ENCODE assay signal across 8 cellular contexts in genomic region chr19:7862413-7862951, GRCh38. TPM values are rescaled to one million over a fixed set of nuclear protein-coding genes. Genes with fewer than 3 reads are reported as not detected.
DNase-seq lines count a peak whose midpoint lies in the region; ATAC-seq and TF ChIP-seq lines count a peak whose summit lies in the region.

No MANE protein-coding gene starts in this region.

- peak overlapping the region; percentile 20 for H3K27ac ChIP-seq in HUES48 (ENCODE audit: low read depth, low read length)
- H3K27ac ChIP-seq in ectodermal cell (ENCODE audit: insufficient read depth, low read depth, low read length, poor library complexity, severe bottlenecking): no peak overlapping the region
- H3K27ac ChIP-seq in tibial artery: no peak overlapping the region

- no peak overlapping the region for H3K4me3 Mint-ChIP-seq in activated CD4-positive, alpha-beta memory T cell treated with anti-CD3 and anti-CD28 coated beads, Interleukin-2, amount 10 ng/mL, durations not matched to agents 7 days and 5 days
- peak overlapping the region in 5 of 8 donors; percentile 25 to 73 (median 54) for H3K4me3 Mint-ChIP-seq in naive B cell

- H3K9ac ChIP-seq in HUES48 (ENCODE audit: low read depth, low read length): no peak overlapping the region

- H3K36me3 Mint-ChIP-seq in activated CD4-positive, alpha-beta memory T cell treated with anti-CD3 and anti-CD28 coated beads, Interleukin-2, amount 10 ng/mL, durations not matched to agents 7 days and 5 days (ENCODE audit: low read depth): no peaks in the 10 kb centered on the region
- no peaks in the 10 kb centered on the region for H3K36me3 Mint-ChIP-seq in naive B cell

- H3K27me3 Mint-ChIP-seq in activated CD4-positive, alpha-beta memory T cell treated with anti-CD3 and anti-CD28 coated beads, Interleukin-2, amount 10 ng/mL, durations not matched to agents 7 days and 5 days: peaks cover 33% of the 10 kb centered on the region
- H3K27me3 Mint-ChIP-seq in naive B cell: peaks cover 14 to 63% (median 45%) of the 10 kb centered on the region in 3 donors

- H3K4me1 Mint-ChIP-seq in activated CD4-positive, alpha-beta memory T cell treated with anti-CD3 and anti-CD28 coated beads, Interleukin-2, amount 10 ng/mL, durations not matched to agents 7 days and 5 days: peaks cover 16% of the 10 kb centered on the region
- peaks cover 8 to 17% (median 9%) of the 10 kb centered on the region in 3 donors for H3K4me1 Mint-ChIP-seq in naive B cell

- POLR2A ChIA-PET in activated CD4-positive, alpha-beta memory T cell treated with anti-CD3 and anti-CD28 coated beads, Interleukin-2, amount 10 ng/mL, durations not matched to agents 7 days and 5 days (lab: Charles Lee): interaction anchor here (1.2 to 1.3 kb wide), 2 partner anchors 10 to 58 kb away, joined by 3 to 4 read pairs; partner anchors contain the start of gene SNAPC2

- H3K27ac Mint-ChIP-seq in activated CD4-positive, alpha-beta memory T cell treated with anti-CD3 and anti-CD28 coated beads, Interleukin-2, amount 10 ng/mL, durations not matched to agents 7 days and 5 days: no peak overlapping the region
- no peak overlapping the region for H3K27ac Mint-ChIP-seq in naive B cell

- H3K4me1 ChIP-seq in HUES48 (ENCODE audit: control insufficient read depth, insufficient read depth, low read length) (peaks cover 22% of the 10 kb centered on the region; the same call in 1 of the 2 replicates), ectodermal cell (ENCODE audit: control insufficient read depth, insufficient read depth, low read length) (peaks cover 25% of the 10 kb centered on the region), tibial artery (peaks cover 0 to 10% (median 3%) of the 10 kb centered on the region in 4 donors)

- peak; percentile 66 to 68 for ATAC-seq in naive B cell (ENCODE audit: low read depth in 2 of 2)
- peak; percentile 32 for ATAC-seq in stimulated activated naive CD8-positive, alpha-beta T cell treated with anti-CD3 and anti-CD28 coated beads, Interleukin-15, Interleukin-2, amounts not matched to agents 100 U/mL and 50 U/mL, for 24 hours
- ATAC-seq in HG02981 (IDR thresholded peaks at IDR 0.05; ENCODE audit: unreplicated experiment): no peak

- DNase-seq in activated CD4-positive, alpha-beta memory T cell treated with anti-CD3 and anti-CD28 coated beads, Interleukin-2, amount 10 ng/mL, durations not matched to agents 7 days and 5 days: peak; percentile 73
- DNase-seq in naive B cell (peak; percentile 38), NCI-H2081 (lab: John Stamatoyannopoulos, UW) (no peak), tibial artery (no peak)
- DNase-seq in stimulated activated naive CD8-positive, alpha-beta T cell treated with anti-CD3 and anti-CD28 coated beads, Interleukin-15, Interleukin-2, amounts not matched to agents 100 U/mL and 50 U/mL, for 24 hours: peak; percentile 78

- CTCF ChIA-PET in activated CD4-positive, alpha-beta memory T cell treated with anti-CD3 and anti-CD28 coated beads, Interleukin-2, amount 10 ng/mL, durations not matched to agents 7 days and 5 days (lab: Charles Lee): interaction anchor here (1.0 to 1.3 kb wide), 2 partner anchors 41 to 182 kb away, joined by 3 to 4 read pairs; partner anchors contain the start of genes MAP2K7 and TRAPPC5

- H3K9me3 ChIP-seq in HUES48 (ENCODE audit: control insufficient read depth, insufficient read depth, low read length) (no peaks in the 10 kb centered on the region), ectodermal cell (ENCODE audit: control insufficient read depth, low read length) (no peaks in the 10 kb centered on the region), tibial artery (no peaks in the 10 kb centered on the region)

- H3K36me3 ChIP-seq in HUES48 (ENCODE audit: control insufficient read depth, insufficient read depth, low read length) (no peaks in the 10 kb centered on the region), ectodermal cell (ENCODE audit: control insufficient read depth, insufficient read depth, low read length) (no peaks in the 10 kb centered on the region), tibial artery (peaks cover 0 to 55% (median 29%) of the 10 kb centered on the region in 3 donors)

- H3K27me3 ChIP-seq in HUES48 (ENCODE audit: control insufficient read depth, insufficient read depth, low read length): peaks cover 51% of the 10 kb centered on the region
- peaks cover 82% of the 10 kb centered on the region for H3K27me3 ChIP-seq in ectodermal cell (ENCODE audit: control insufficient read depth, insufficient read depth, low read length, poor library complexity, severe bottlenecking)
- peaks cover 0 to 63% of the 10 kb centered on the region in 2 donors for H3K27me3 ChIP-seq in tibial artery

- 0% methylated on average over 58 to 67 of the region's 67 CpGs for WGBS in ectodermal cell, 2 experiments

- TF ChIP-seq CTCF in tibial artery (IDR thresholded peaks at IDR 0.05): no peak

- H3K4me3 ChIP-seq in HUES48 (ENCODE audit: low read depth, low read length): peak overlapping the region; percentile 74
- H3K4me3 ChIP-seq in ectodermal cell (ENCODE audit: insufficient read depth, low read depth, low read length): peak overlapping the region; percentile 31
- peak overlapping the region in 1 of 2 donors; percentile 18 for H3K4me3 ChIP-seq in tibial artery

- intact Hi-C loops in tibial artery (cut with DNase I; ENCODE audit: low total_unique reads): no loop called here

- no peaks in the 10 kb centered on the region for H3K9me3 Mint-ChIP-seq in activated CD4-positive, alpha-beta memory T cell treated with anti-CD3 and anti-CD28 coated beads, Interleukin-2, amount 10 ng/mL, durations not matched to agents 7 days and 5 days
- H3K9me3 Mint-ChIP-seq in naive B cell: peaks cover 0 to 1% (median 0%) of the 10 kb centered on the region in 7 donors

RNA-seq across cellular contexts. Expression of gene PRR36, which starts 11.7 kb away (rescaled TPM):
- total RNA-seq in activated CD4-positive, alpha-beta memory T cell treated with anti-CD3 and anti-CD28 coated beads, Interleukin-2, amount 10 ng/mL, durations not matched to agents 7 days and 5 days: under 1 TPM; 0.05 to 0.13 TPM
- 32.8 TPM for polyA plus RNA-seq in ectodermal cell (2013, experiment 1 of 4)
- polyA plus RNA-seq in ectodermal cell (2013, experiment 2 of 4): 26.5 TPM
- polyA plus RNA-seq in ectodermal cell (2013, experiment 3 of 4): 27.7 TPM
- 30.1 TPM for polyA plus RNA-seq in ectodermal cell (2013, experiment 4 of 4)
- polyA plus RNA-seq in naive B cell (ENCODE audit: low read depth in 6 of 6): under 1 TPM in 1 of 6 donors, not detected in 5; 0.05 TPM

RNA-seq across cellular contexts. Expression of gene LRRC8E, which starts 25.8 kb away (rescaled TPM):
- total RNA-seq in activated CD4-positive, alpha-beta memory T cell treated with anti-CD3 and anti-CD28 coated beads, Interleukin-2, amount 10 ng/mL, durations not matched to agents 7 days and 5 days: not detected
- polyA plus RNA-seq in ectodermal cell (2013, experiment 1 of 4): 0.31 TPM
- 0.21 TPM for polyA plus RNA-seq in ectodermal cell (2013, experiment 2 of 4)
- polyA plus RNA-seq in ectodermal cell (2013, experiment 3 of 4): 0.37 TPM
- 0.16 TPM for polyA plus RNA-seq in ectodermal cell (2013, experiment 4 of 4)
- polyA plus RNA-seq in naive B cell (ENCODE audit: low read depth in 6 of 6): not detected

RNA-seq across cellular contexts. Expression of gene EVI5L, which starts 32.5 kb away (rescaled TPM):
- total RNA-seq in activated CD4-positive, alpha-beta memory T cell treated with anti-CD3 and anti-CD28 coated beads, Interleukin-2, amount 10 ng/mL, durations not matched to agents 7 days and 5 days: 1 to 10 TPM; 7.0 to 7.7 TPM
- polyA plus RNA-seq in ectodermal cell (2013, experiment 1 of 4): 13.6 TPM
- polyA plus RNA-seq in ectodermal cell (2013, experiment 2 of 4): 15.8 TPM
- 11.1 TPM for polyA plus RNA-seq in ectodermal cell (2013, experiment 3 of 4)
- polyA plus RNA-seq in ectodermal cell (2013, experiment 4 of 4): 11.9 TPM
- polyA plus RNA-seq in naive B cell (ENCODE audit: low read depth in 6 of 6): 1 to 10 TPM in 5 of 6 donors, under 1 TPM in 1; 0.63 to 4.0 (median 1.6) TPM

RNA-seq across cellular contexts. Expression of gene MAP2K7, which starts 41.2 kb away (rescaled TPM):
- 10 to 100 TPM; 42.6 to 42.9 TPM for total RNA-seq in activated CD4-positive, alpha-beta memory T cell treated with anti-CD3 and anti-CD28 coated beads, Interleukin-2, amount 10 ng/mL, durations not matched to agents 7 days and 5 days
- 46.1 TPM for polyA plus RNA-seq in ectodermal cell (2013, experiment 1 of 4)
- 46.7 TPM for polyA plus RNA-seq in ectodermal cell (2013, experiment 2 of 4)
- 33.4 TPM for polyA plus RNA-seq in ectodermal cell (2013, experiment 3 of 4)
- polyA plus RNA-seq in ectodermal cell (2013, experiment 4 of 4): 36.9 TPM
- polyA plus RNA-seq in naive B cell (ENCODE audit: low read depth in 6 of 6): 1 to 10 TPM in 5 of 6 donors, under 1 TPM in 1; 0.50 to 5.1 (median 2.9) TPM

RNA-seq across cellular contexts. Expression of gene TGFBR3L, which starts 52.1 kb away (rescaled TPM):
- 1 to 10 TPM; 4.2 to 4.6 TPM for total RNA-seq in activated CD4-positive, alpha-beta memory T cell treated with anti-CD3 and anti-CD28 coated beads, Interleukin-2, amount 10 ng/mL, durations not matched to agents 7 days and 5 days
- 0.80 TPM for polyA plus RNA-seq in ectodermal cell (2013, experiment 1 of 4)
- polyA plus RNA-seq in ectodermal cell (2013, experiment 2 of 4): not detected
- 1.2 TPM for polyA plus RNA-seq in ectodermal cell (2013, experiment 3 of 4)
- polyA plus RNA-seq in ectodermal cell (2013, experiment 4 of 4): 1.4 TPM
- not detected for polyA plus RNA-seq in naive B cell (ENCODE audit: low read depth in 6 of 6)

Comparison
In these comparisons a context has a peak if more than half of its experiments do, and no peak if none do; other contexts are left out.
1. DNase-seq: peak in activated CD4-positive, alpha-beta memory T cell treated with anti-CD3 and anti-CD28 coated beads, Interleukin-2, amount 10 ng/mL, durations not matched to agents 7 days and 5 days (single experiment), naive B cell (single experiment) and stimulated activated naive CD8-positive, alpha-beta T cell treated with anti-CD3 and anti-CD28 coated beads, Interleukin-15, Interleukin-2, amounts not matched to agents 100 U/mL and 50 U/mL, for 24 hours (single experiment); none in NCI-H2081 (0 of 2) and tibial artery (0 of 2).